ENCODE assay signal across 8 cellular contexts in genomic region chr10:30437039-30437781, GRCh38. TPM values are rescaled to one million over a fixed set of nuclear protein-coding genes. Genes with fewer than 3 reads are reported as not detected.
DNase-seq lines count a peak whose midpoint lies in the region; ATAC-seq and TF ChIP-seq lines count a peak whose summit lies in the region.

No MANE protein-coding gene starts in this region.

- H3K27me3 ChIP-seq in right lobe of liver (no peaks in the 10 kb centered on the region), transverse colon (no peaks in the 10 kb centered on the region)

- peaks cover 59% of the 10 kb centered on the region for H3K4me1 Mint-ChIP-seq in activated naive CD8-positive, alpha-beta T cell treated with anti-CD3 and anti-CD28 coated beads, Interleukin-2, amount 50 U/mL, for 24 hours

- no peaks in the 10 kb centered on the region for H3K9me3 ChIP-seq in right lobe of liver
- H3K9me3 ChIP-seq in transverse colon = no peaks in the 10 kb centered on the region

- peak overlapping the region; percentile 90 for H3K4me3 Mint-ChIP-seq in activated naive CD8-positive, alpha-beta T cell treated with anti-CD3 and anti-CD28 coated beads, Interleukin-2, amount 50 U/mL, for 24 hours

- WGBS in right lobe of liver (ENCODE audit: insufficient coverage, low coverage, low lambda C conversion rate, missing lambda C conversion rate) = 41% methylated on average over 12 of the region's 13 CpGs
- 33 to 47% methylated on average over 5 to 13 of the region's 13 CpGs for WGBS in transverse colon (ENCODE audit: low coverage in 1 of 2), 2 donors
- WGBS in lower leg skin, 2 donors = 23 to 28% methylated on average over 13 of the region's 13 CpGs

- DNase-seq in COLO668 (lab: John Stamatoyannopoulos, UW; ENCODE audit: unreplicated experiment) = peak; percentile 7
- DNase-seq in Jurkat, Clone E6-1 (ENCODE audit: low read depth, low spot score) = peak; percentile 96
- no peak for DNase-seq in activated naive CD8-positive, alpha-beta T cell treated with anti-CD3 and anti-CD28 coated beads, Interleukin-2, amount 50 U/mL, for 24 hours
- DNase-seq in right lobe of liver = no peak
- DNase-seq in transverse colon = no peak
- DNase-seq in lower leg skin (ENCODE audit: low spot score in 2 of 2) = no peak
- DNase-seq in HuH-7 (ENCODE audit: low spot score) = no peak

- no peak for TF ChIP-seq POLR2A in right lobe of liver (IDR thresholded peaks at IDR 0.05)
- TF ChIP-seq POLR2A in transverse colon (IDR thresholded peaks at IDR 0.05) = no peak
- no peak for TF ChIP-seq POLR2A in lower leg skin (IDR thresholded peaks at IDR 0.05)

- intact Hi-C loops in right lobe of liver (cut with DNase I) (no loop called here), transverse colon (cut with DNase I; ENCODE audit: low total_unique reads) (no loop called here), lower leg skin (cut with DNase I; ENCODE audit: low total_unique reads) (no loop called here)

- no peak for TF ChIP-seq CTCF in right lobe of liver (IDR thresholded peaks at IDR 0.05)
- TF ChIP-seq CTCF in transverse colon (IDR thresholded peaks at IDR 0.05) = no peak
- no peak for TF ChIP-seq CTCF in lower leg skin (IDR thresholded peaks at IDR 0.05)

- peak overlapping the region in 2 of 3 donors; percentile 99 for H3K27ac ChIP-seq in right lobe of liver
- H3K27ac ChIP-seq in transverse colon = peak overlapping the region; percentile 98 to 99 (median 99)

- H3K27ac Mint-ChIP-seq in activated naive CD8-positive, alpha-beta T cell treated with anti-CD3 and anti-CD28 coated beads, Interleukin-2, amount 50 U/mL, for 24 hours = peak overlapping the region; percentile 82

- no peak for TF ChIP-seq EP300 in transverse colon (IDR thresholded peaks at IDR 0.05; ENCODE audit: low read depth)

- peak overlapping the region; percentile 19; the same call in 1 of the 2 replicates for H3K4me3 ChIP-seq in Jurkat, Clone E6-1 (ENCODE audit: low read length)
- peak overlapping the region in 2 of 3 donors; percentile 85 to 89 for H3K4me3 ChIP-seq in right lobe of liver
- peak overlapping the region in 3 of 4 donors; percentile 8 to 87 (median 11) for H3K4me3 ChIP-seq in transverse colon
- H3K4me3 ChIP-seq in lower leg skin (ENCODE audit: low read depth, poor library complexity, severe bottlenecking) = no peak overlapping the region

- H3K27me3 Mint-ChIP-seq in activated naive CD8-positive, alpha-beta T cell treated with anti-CD3 and anti-CD28 coated beads, Interleukin-2, amount 50 U/mL, for 24 hours = no peaks in the 10 kb centered on the region

- ATAC-seq in activated naive CD8-positive, alpha-beta T cell treated with anti-CD3 and anti-CD28 coated beads, Interleukin-2, amount 50 U/mL, for 24 hours = peak; percentile 27
- ATAC-seq in right lobe of liver (no peak), HG02571 (IDR thresholded peaks at IDR 0.05; ENCODE audit: unreplicated experiment) (no peak)

- H3K36me3 ChIP-seq in right lobe of liver (peaks cover 0 to 32% (median 0%) of the 10 kb centered on the region in 4 donors), transverse colon (peaks cover 0 to 4% (median 0%) of the 10 kb centered on the region in 4 donors)

- in situ Hi-C loops in transverse colon (cut with MboI; ENCODE audit: low pct_ligation_motif_present in 1 of 4, low pct_unique_long_range_greater_than_20kb in 1 of 4, low sequenced_read_pairs in 3 of 4) = no loop called here

- H3K9me3 Mint-ChIP-seq in activated naive CD8-positive, alpha-beta T cell treated with anti-CD3 and anti-CD28 coated beads, Interleukin-2, amount 50 U/mL, for 24 hours = no peaks in the 10 kb centered on the region

- H3K4me1 ChIP-seq in right lobe of liver = peaks cover 0 to 20% (median 0%) of the 10 kb centered on the region in 4 donors
- peaks cover 20 to 46% (median 36%) of the 10 kb centered on the region in 4 donors for H3K4me1 ChIP-seq in transverse colon

- H3K36me3 Mint-ChIP-seq in activated naive CD8-positive, alpha-beta T cell treated with anti-CD3 and anti-CD28 coated beads, Interleukin-2, amount 50 U/mL, for 24 hours (ENCODE audit: low read depth) = peaks cover 44% of the 10 kb centered on the region

RNA-seq across cellular contexts. Expression of gene MAP3K8, which starts 3.2 kb away (rescaled TPM):
- 1.1 TPM for polyA plus RNA-seq in Jurkat, Clone E6-1 (2012; ENCODE audit: insufficient read depth, insufficient read length)
- 10 to 100 TPM in 1 of 6 experiments, 1 to 10 TPM in 5; 3.1 to 21.9 (median 6.1) TPM for total RNA-seq in right lobe of liver
- 10 to 100 TPM in 2 of 4 donors, 1 to 10 TPM in 2; 2.2 to 26.7 (median 11.8) TPM for total RNA-seq in transverse colon
- 10 to 100 TPM; 27.0 to 41.8 (median 35.5) TPM for total RNA-seq in lower leg skin

Comparison
In these comparisons a context has a peak if more than half of its experiments do, and no peak if none do; other contexts are left out.
1. DNase-seq: peak in COLO668 (single experiment) and Jurkat, Clone E6-1 (single experiment); none in activated naive CD8-positive, alpha-beta T cell treated with anti-CD3 and anti-CD28 coated beads, Interleukin-2, amount 50 U/mL, for 24 hours (single experiment), right lobe of liver (0 of 3), transverse colon (single experiment), lower leg skin (0 of 2) and HuH-7 (single experiment).